ENCODE assay signal across 7 cellular contexts in genomic region chr6:26594730-26595632, GRCh38.
A peak's percentile ranks its signal among the peaks of the same experiment; 100 is the strongest.
DNase-seq lines count a peak whose midpoint lies in the region; ATAC-seq, FAIRE-seq and TF ChIP-seq lines count a peak whose summit lies in the region.

No MANE protein-coding gene starts in this region.

- no peaks in the 10 kb centered on the region for H3K9me3 Mint-ChIP-seq in activated naive CD4-positive, alpha-beta T cell treated with anti-CD3 and anti-CD28 coated beads, Interleukin-2, amount 10 ng/mL, durations not matched to agents 7 days and 5 days
- H3K9me3 Mint-ChIP-seq in stimulated activated naive CD8-positive, alpha-beta T cell treated with anti-CD3 and anti-CD28 coated beads, Interleukin-15, Interleukin-2, amounts not matched to agents 100 ng/mL and 50 ng/mL, for 24 hours = no peaks in the 10 kb centered on the region

- peaks cover 37% of the 10 kb centered on the region for H3K4me1 Mint-ChIP-seq in activated naive CD4-positive, alpha-beta T cell treated with anti-CD3 and anti-CD28 coated beads, Interleukin-2, amount 10 ng/mL, durations not matched to agents 7 days and 5 days
- peaks cover 23% of the 10 kb centered on the region for H3K4me1 Mint-ChIP-seq in stimulated activated naive CD8-positive, alpha-beta T cell treated with anti-CD3 and anti-CD28 coated beads, Interleukin-15, Interleukin-2, amounts not matched to agents 100 ng/mL and 50 ng/mL, for 24 hours (ENCODE audit: low read depth)

- H3K27ac ChIP-seq in iPS-20b (ENCODE audit: low read length) = no peak overlapping the region

- peaks cover 5% of the 10 kb centered on the region; the same call in 1 of the 2 replicates for H3K4me1 ChIP-seq in iPS-20b (ENCODE audit: insufficient read depth, low read length)

- H3K36me3 Mint-ChIP-seq in activated naive CD4-positive, alpha-beta T cell treated with anti-CD3 and anti-CD28 coated beads, Interleukin-2, amount 10 ng/mL, durations not matched to agents 7 days and 5 days = peaks cover 18% of the 10 kb centered on the region
- H3K36me3 Mint-ChIP-seq in stimulated activated naive CD8-positive, alpha-beta T cell treated with anti-CD3 and anti-CD28 coated beads, Interleukin-15, Interleukin-2, amounts not matched to agents 100 ng/mL and 50 ng/mL, for 24 hours (ENCODE audit: low read depth) = peaks cover 26% of the 10 kb centered on the region

- H3K4me3 ChIP-seq in iPS-20b (ENCODE audit: low read length) = peak overlapping the region; percentile 98

- TF ChIP-seq POLR2A in GM18505 (IDR thresholded peaks at IDR 0.05; ENCODE audit: borderline replicate concordance, extremely low read depth, insufficient read depth, insufficient read length) = no peak

- peaks cover 15% of the 10 kb centered on the region for H3K36me3 ChIP-seq in iPS-20b (ENCODE audit: insufficient read depth, low read depth, low read length)

- peak; percentile 45 for FAIRE-seq in GM19239 (lab: Jason Lieb, UNC)

- CTCF ChIA-PET in activated naive CD4-positive, alpha-beta T cell treated with anti-CD3 and anti-CD28 coated beads, Interleukin-2, amount 10 ng/mL, durations not matched to agents 7 days and 5 days (lab: Charles Lee) = interaction anchor here (0.7 to 7.5 kb wide), 13 partner anchors 9 to 1201 kb away, joined by 3 to 115 read pairs (median 7); no protein-coding TSS in a partner anchor

- DNase-seq in GM19239 (ENCODE audit: insufficient read length, low spot score) (no peak), NCI-H146 (lab: John Stamatoyannopoulos, UW) (peak; percentile 84)
- DNase-seq in activated naive CD4-positive, alpha-beta T cell treated with anti-CD3 and anti-CD28 coated beads, Interleukin-2, amount 10 ng/mL, durations not matched to agents 7 days and 5 days = peak; percentile 29

- no peak overlapping the region for H3K27ac Mint-ChIP-seq in activated naive CD4-positive, alpha-beta T cell treated with anti-CD3 and anti-CD28 coated beads, Interleukin-2, amount 10 ng/mL, durations not matched to agents 7 days and 5 days
- H3K27ac Mint-ChIP-seq in stimulated activated naive CD8-positive, alpha-beta T cell treated with anti-CD3 and anti-CD28 coated beads, Interleukin-15, Interleukin-2, amounts not matched to agents 100 ng/mL and 50 ng/mL, for 24 hours = peak overlapping the region; percentile 73

- H3K27me3 Mint-ChIP-seq in activated naive CD4-positive, alpha-beta T cell treated with anti-CD3 and anti-CD28 coated beads, Interleukin-2, amount 10 ng/mL, durations not matched to agents 7 days and 5 days = peaks cover 44% of the 10 kb centered on the region
- peaks cover 41% of the 10 kb centered on the region for H3K27me3 Mint-ChIP-seq in stimulated activated naive CD8-positive, alpha-beta T cell treated with anti-CD3 and anti-CD28 coated beads, Interleukin-15, Interleukin-2, amounts not matched to agents 100 ng/mL and 50 ng/mL, for 24 hours

- ATAC-seq in HG03432 (IDR thresholded peaks at IDR 0.05; ENCODE audit: unreplicated experiment) (no peak), GM18505 (IDR thresholded peaks at IDR 0.05; ENCODE audit: unreplicated experiment) (no peak)

- peak overlapping the region; percentile 2; the same call in 1 of the 2 replicates for H3K9ac ChIP-seq in iPS-20b (ENCODE audit: low read depth, low read length)

- H3K27me3 ChIP-seq in iPS-20b (ENCODE audit: insufficient read depth, low read length) = peaks cover 18% of the 10 kb centered on the region

- no peaks in the 10 kb centered on the region for H3K9me3 ChIP-seq in iPS-20b (ENCODE audit: insufficient read depth, low read depth, low read length)

- H3K4me3 Mint-ChIP-seq in activated naive CD4-positive, alpha-beta T cell treated with anti-CD3 and anti-CD28 coated beads, Interleukin-2, amount 10 ng/mL, durations not matched to agents 7 days and 5 days = no peak overlapping the region
- H3K4me3 Mint-ChIP-seq in stimulated activated naive CD8-positive, alpha-beta T cell treated with anti-CD3 and anti-CD28 coated beads, Interleukin-15, Interleukin-2, amounts not matched to agents 100 ng/mL and 50 ng/mL, for 24 hours = peak overlapping the region; percentile 44
